ENCODE assay signal across 20 cellular contexts in genomic region chr20:59920944-59921343, GRCh38.
"Had no signal": no experiment of that assay in that cellular context is flagged by ENCODE, and none has a peak within 500 bp of the region (broad histone marks: within the 10 kb centered on the region; RNA-seq: fewer than 3 reads in every experiment).

No MANE protein-coding gene starts in this region.

- H3K4me1 Mint-ChIP-seq: stimulated activated effector memory CD8-positive, alpha-beta T cell treated with anti-CD3 and anti-CD28 coated beads, Interleukin-12 subunit alpha, Interleukin-12 subunit beta, amount 100 ng/mL, for 72 hours had no signal

- H3K36me3 ChIP-seq: esophagus muscularis mucosa, neural progenitor cell, ovary, right atrium auricular region, tibial artery, upper lobe of left lung, uterus had no signal

- DNase-seq: effector memory CD8-positive, alpha-beta T cell; foreskin melanocyte; head of caudate nucleus; hippocampal formation; nucleus accumbens; ovary; stimulated activated CD4-positive, alpha-beta T cell treated with anti-CD3 and anti-CD28 coated beads, Interleukin-4, amount 100 ng/mL, for 1 hour; stimulated activated CD8-positive, alpha-beta memory T cell treated with anti-CD3 and anti-CD28 coated beads, Interleukin-4, amount 100 ng/mL, for 48 hours; stimulated activated naive CD8-positive, alpha-beta T cell treated with anti-CD3 and anti-CD28 coated beads, Interleukin-15, Interleukin-2, amounts not matched to agents 100 U/mL and 50 U/mL, for 24 hours; tibial artery; upper lobe of left lung; uterus had no signal

- H3K36me3 Mint-ChIP-seq: natural killer cell treated with Interleukin-12 subunit alpha and Interleukin-12 subunit beta and Interleukin-15 and Interleukin-18, amount 100 ng/mL, for 72 hours; neural progenitor cell; stimulated activated effector memory CD8-positive, alpha-beta T cell treated with anti-CD3 and anti-CD28 coated beads, Interleukin-12 subunit alpha, Interleukin-12 subunit beta, amount 100 ng/mL, for 72 hours had no signal

- H3K27ac Mint-ChIP-seq: dendritic cell treated with granulocyte-macrophage colony-stimulating factor and Interleukin-4, amounts not matched to agents 40 ng/mL and 50 ng/mL, for 4 days; effector memory CD8-positive, alpha-beta T cell; natural killer cell treated with Interleukin-12 subunit alpha and Interleukin-12 subunit beta and Interleukin-15 and Interleukin-18, amount 100 ng/mL, for 72 hours; neural progenitor cell; stimulated activated effector memory CD8-positive, alpha-beta T cell treated with anti-CD3 and anti-CD28 coated beads, Interleukin-12 subunit alpha, Interleukin-12 subunit beta, amount 100 ng/mL, for 72 hours had no signal

- H3K27me3 ChIP-seq: esophagus muscularis mucosa, ovary, right atrium auricular region, tibial artery, upper lobe of left lung, uterus had no signal

- H3K4me2 ChIP-seq: neural progenitor cell, smooth muscle cell had no signal

- H3K27ac ChIP-seq: epithelial cell of prostate, esophagus muscularis mucosa, neural progenitor cell, ovary, right atrium auricular region, tibial artery, upper lobe of left lung, uterus had no signal

- H2AFZ ChIP-seq: neural progenitor cell had no signal

- H3K4me1 ChIP-seq: esophagus muscularis mucosa, neural progenitor cell, right atrium auricular region, tibial artery, upper lobe of left lung, uterus had no signal

- H3K9me3 Mint-ChIP-seq: dendritic cell treated with granulocyte-macrophage colony-stimulating factor and Interleukin-4, amounts not matched to agents 40 ng/mL and 50 ng/mL, for 4 days; effector memory CD8-positive, alpha-beta T cell; natural killer cell treated with Interleukin-12 subunit alpha and Interleukin-12 subunit beta and Interleukin-15 and Interleukin-18, amount 100 ng/mL, for 72 hours; neural progenitor cell; stimulated activated effector memory CD8-positive, alpha-beta T cell treated with anti-CD3 and anti-CD28 coated beads, Interleukin-12 subunit alpha, Interleukin-12 subunit beta, amount 100 ng/mL, for 72 hours had no signal

- H3K9ac ChIP-seq: neural progenitor cell had no signal

- H3K4me3 ChIP-seq: esophagus muscularis mucosa, neural progenitor cell, ovary, right atrium auricular region, smooth muscle cell, tibial artery, upper lobe of left lung, uterus had no signal

- H3K27me3 Mint-ChIP-seq: effector memory CD8-positive, alpha-beta T cell had no signal

- H3K9me3 ChIP-seq: esophagus muscularis mucosa, ovary, right atrium auricular region, tibial artery, upper lobe of left lung, uterus had no signal

- H3K4me3 Mint-ChIP-seq: dendritic cell treated with granulocyte-macrophage colony-stimulating factor and Interleukin-4, amounts not matched to agents 40 ng/mL and 50 ng/mL, for 4 days; effector memory CD8-positive, alpha-beta T cell; natural killer cell treated with Interleukin-12 subunit alpha and Interleukin-12 subunit beta and Interleukin-15 and Interleukin-18, amount 100 ng/mL, for 72 hours; neural progenitor cell; stimulated activated effector memory CD8-positive, alpha-beta T cell treated with anti-CD3 and anti-CD28 coated beads, Interleukin-12 subunit alpha, Interleukin-12 subunit beta, amount 100 ng/mL, for 72 hours had no signal

- ATAC-seq: effector memory CD8-positive, alpha-beta T cell; natural killer cell treated with Interleukin-12 subunit alpha and Interleukin-12 subunit beta and Interleukin-15 and Interleukin-18, amount 100 ng/mL, for 72 hours; stimulated activated effector memory CD8-positive, alpha-beta T cell treated with anti-CD3 and anti-CD28 coated beads, Interleukin-12 subunit alpha, Interleukin-12 subunit beta, amount 100 ng/mL, for 72 hours; stimulated activated naive CD8-positive, alpha-beta T cell treated with anti-CD3 and anti-CD28 coated beads, Interleukin-15, Interleukin-2, amounts not matched to agents 100 U/mL and 50 U/mL, for 24 hours had no signal
